ENCODE assay signal across 1 cellular context in genomic region chr14:52801014-52801708, GRCh38.
TF ChIP-seq lines count a peak whose summit lies in the region.

No MANE protein-coding gene starts in this region.

TF ChIP-seq in WTC11, 78 proteins besides CTCF, POLR2A, EP300 and RAD21 (continued from another document):
- TF ChIP-seq USF1 (CRISPR knock-in tag; IDR thresholded peaks at IDR 0.05) (no peak), NR3C1 (CRISPR knock-in tag; conservative IDR thresholded peaks at IDR 0.05; ENCODE audit: low read depth) (no peak), ZNF138 (CRISPR knock-in tag; conservative IDR thresholded peaks at IDR 0.05) (no peak), PRRX2 (CRISPR knock-in tag; IDR thresholded peaks at IDR 0.05) (no peak), TEAD1 (CRISPR knock-in tag; IDR thresholded peaks at IDR 0.05) (no peak), HMGA2 (CRISPR knock-in tag; IDR thresholded peaks at IDR 0.05) (no peak), MAX (CRISPR knock-in tag; IDR thresholded peaks at IDR 0.05) (no peak)
